17 cellular contexts compared by ENCODE assay signal in the genomic region with DNA sequence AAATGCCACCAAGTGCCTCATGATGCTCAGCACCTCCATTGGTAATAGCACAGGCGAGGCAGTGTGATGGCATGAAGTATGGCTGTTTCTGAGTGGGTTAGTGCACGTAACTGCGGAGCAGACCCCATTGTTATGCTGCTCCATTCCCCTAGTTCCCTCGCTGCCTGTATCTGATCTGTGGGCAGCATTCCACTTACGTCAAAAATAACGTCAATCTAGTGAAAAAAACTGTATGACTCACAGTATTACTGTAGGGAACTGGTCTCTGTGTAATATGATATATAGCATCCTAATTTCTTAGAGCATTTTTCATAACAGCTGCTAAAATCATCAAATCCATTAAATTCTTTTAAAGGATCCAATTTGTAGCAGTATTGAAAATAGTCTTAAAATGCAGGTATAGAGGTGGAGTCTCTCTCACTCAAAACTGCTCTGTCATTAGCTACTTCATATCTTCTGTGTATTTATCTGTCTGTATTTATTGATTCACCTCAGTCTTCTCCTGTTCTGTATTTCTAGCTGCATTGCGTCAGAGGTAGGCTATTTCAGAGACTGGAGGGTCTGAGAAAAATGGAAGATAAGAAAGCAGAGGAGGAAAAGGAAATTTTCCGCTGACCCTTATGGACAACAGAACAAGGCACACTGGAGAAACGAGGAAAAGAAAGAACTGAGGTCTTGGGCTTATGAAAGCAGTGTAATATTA. TPM values are rescaled to one million over a fixed set of nuclear protein-coding genes. Genes with fewer than 3 reads are reported as not detected.
A peak's percentile ranks its signal among the peaks of the same experiment; 100 is the strongest.
DNase-seq lines count a peak whose midpoint lies in the region; ATAC-seq and TF ChIP-seq lines count a peak whose summit lies in the region.
"Had no signal": no experiment of that assay in that cellular context is flagged by ENCODE, and none has a peak within 500 bp of the region (broad histone marks: within the 10 kb centered on the region; RNA-seq: fewer than 3 reads in every experiment).

No MANE protein-coding gene starts in this region.

- H2AFZ ChIP-seq in SK-N-SH (ENCODE audit: low read depth) (peak overlapping the region; percentile 0; the same call in 1 of the 2 replicates), OCI-LY7 (ENCODE audit: low read length) (no peak overlapping the region)

- no peaks in the 10 kb centered on the region for H3K9me3 ChIP-seq in SK-N-SH
- no peaks in the 10 kb centered on the region for H3K9me3 ChIP-seq in skeletal muscle satellite cell (replicated peaks; ENCODE audit: low read length)
- H3K9me3 ChIP-seq in OCI-LY7 (ENCODE audit: low read length) = no peaks in the 10 kb centered on the region
- H3K9me3 ChIP-seq in T-helper 17 cell (ENCODE audit: control insufficient read depth, low read length, poor library complexity, severe bottlenecking) = no peaks in the 10 kb centered on the region
- H3K9me3 ChIP-seq: left ventricle myocardium inferior, right lobe of liver, vagina had no signal

- H3K9me2 ChIP-seq in SK-N-SH (no peaks in the 10 kb centered on the region), OCI-LY7 (ENCODE audit: insufficient read depth, low read length) (no peaks in the 10 kb centered on the region)

- no peaks in the 10 kb centered on the region for H3K4me1 Mint-ChIP-seq in activated naive CD4-positive, alpha-beta T cell treated with anti-CD3 and anti-CD28 coated beads for 36 hours (ENCODE audit: low read depth)
- H3K4me1 Mint-ChIP-seq in T-helper 17 cell = peaks cover 2% of the 10 kb centered on the region
- H3K4me1 Mint-ChIP-seq: central memory CD8-positive, alpha-beta T cell; natural killer cell had no signal

- TF ChIP-seq CTCF in SK-N-SH (IDR thresholded peaks at IDR 0.05) = no peak
- TF ChIP-seq CTCF in OCI-LY7 (conservative IDR thresholded peaks at IDR 0.05; ENCODE audit: low read length) = no peak

- H3K36me3 ChIP-seq in SK-N-SH (replicated peaks in 1 of 2; ENCODE audit: control insufficient read depth in 1 of 2, insufficient read depth in 2 of 2, low read length in 1 of 2) (no peaks in the 10 kb centered on the region), skeletal muscle satellite cell (ENCODE audit: insufficient read depth, low read length) (no peaks in the 10 kb centered on the region), OCI-LY7 (ENCODE audit: insufficient read depth, low read length) (no peaks in the 10 kb centered on the region)
- H3K36me3 ChIP-seq: left ventricle myocardium inferior, right lobe of liver, vagina had no signal

- H3K4me1 ChIP-seq in SK-N-SH (ENCODE audit: control insufficient read depth in 1 of 2, insufficient read depth in 2 of 2, low read depth in 1 of 2, low read length in 1 of 2) (no peaks in the 10 kb centered on the region; a peak in 1 of 4 replicates), skeletal muscle satellite cell (ENCODE audit: control insufficient read depth, insufficient read depth, low read length) (peaks cover 21% of the 10 kb centered on the region), OCI-LY7 (ENCODE audit: insufficient read depth, low read length, poor library complexity, severe bottlenecking) (no peaks in the 10 kb centered on the region)
- H3K4me1 ChIP-seq: left ventricle myocardium inferior, right lobe of liver, vagina had no signal

- TF ChIP-seq EP300 in SK-N-SH (IDR thresholded peaks at IDR 0.05; ENCODE audit: borderline replicate concordance in 1 of 2, low read depth in 1 of 2, low read length in 1 of 2) = peak in 1 of 2 experiments; percentile 73; a peak in 1 of 4 replicates

- H3K9me3 Mint-ChIP-seq in activated naive CD4-positive, alpha-beta T cell treated with anti-CD3 and anti-CD28 coated beads for 36 hours = no peaks in the 10 kb centered on the region
- H3K9me3 Mint-ChIP-seq: central memory CD8-positive, alpha-beta T cell; natural killer cell had no signal

- no peaks in the 10 kb centered on the region for H3K36me3 Mint-ChIP-seq in activated naive CD4-positive, alpha-beta T cell treated with anti-CD3 and anti-CD28 coated beads for 36 hours (ENCODE audit: low read depth)
- no peaks in the 10 kb centered on the region for H3K36me3 Mint-ChIP-seq in T-helper 17 cell (ENCODE audit: low read depth)
- H3K36me3 Mint-ChIP-seq: natural killer cell had no signal

- TF ChIP-seq RAD21 in SK-N-SH (IDR thresholded peaks at IDR 0.05; ENCODE audit: low read length) = no peak

- 15% methylated on average over 9 of the region's 9 CpGs for WGBS in SK-N-SH (ENCODE audit: low lambda C conversion rate)

- peak overlapping the region in 1 of 2 experiments; percentile 26; a peak in 2 of 4 replicates for H3K27ac ChIP-seq in SK-N-SH (ENCODE audit: low read depth in 2 of 2, low read length in 1 of 2)
- H3K27ac ChIP-seq in OCI-LY7 (ENCODE audit: low read depth, low read length, poor library complexity, severe bottlenecking) = no peak overlapping the region
- H3K27ac ChIP-seq: C4-2B, left ventricle myocardium inferior, right lobe of liver, vagina had no signal

- H3F3A ChIP-seq in SK-N-SH (replicated peaks; ENCODE audit: insufficient read depth) = no peaks in the 10 kb centered on the region

- H3K27ac Mint-ChIP-seq in activated naive CD4-positive, alpha-beta T cell treated with anti-CD3 and anti-CD28 coated beads for 36 hours = no peak overlapping the region
- H3K27ac Mint-ChIP-seq in T-helper 17 cell = no peak overlapping the region
- H3K27ac Mint-ChIP-seq: natural killer cell had no signal

- no peak overlapping the region; the same call in 1 of the 2 replicates for H3K9ac ChIP-seq in SK-N-SH
- H3K9ac ChIP-seq in skeletal muscle satellite cell (ENCODE audit: low read depth, low read length) = peak overlapping the region; percentile 52

- intact Hi-C loops in activated naive CD4-positive, alpha-beta T cell treated with anti-CD3 and anti-CD28 coated beads for 36 hours (cut with micrococcal nuclease) = no loop called here
- intact Hi-C loops in OCI-LY7 (cut with micrococcal nuclease; ENCODE audit: unreplicated experiment) = no loop called here

- H3K27me3 Mint-ChIP-seq in activated naive CD4-positive, alpha-beta T cell treated with anti-CD3 and anti-CD28 coated beads for 36 hours (ENCODE audit: low read depth) = peaks cover 5% of the 10 kb centered on the region
- peaks cover 5% of the 10 kb centered on the region for H3K27me3 Mint-ChIP-seq in T-helper 17 cell
- H3K27me3 Mint-ChIP-seq: central memory CD8-positive, alpha-beta T cell had no signal

- H3K4me3 Mint-ChIP-seq in activated naive CD4-positive, alpha-beta T cell treated with anti-CD3 and anti-CD28 coated beads for 36 hours = no peak overlapping the region
- no peak overlapping the region for H3K4me3 Mint-ChIP-seq in T-helper 17 cell
- H3K4me3 Mint-ChIP-seq: central memory CD8-positive, alpha-beta T cell; natural killer cell had no signal

- POLR2A ChIA-PET in SK-N-SH (lab: Yijun Ruan, JAX) (no interaction called here), OCI-LY7 (lab: Charles Lee) (interaction anchor here (0.6 kb wide), 1 partner anchor 69 kb away, joined by 7 read pairs; no protein-coding TSS in a partner anchor)

- no peak for ATAC-seq in T-helper 17 cell
- ATAC-seq: natural killer cell; right lobe of liver; stimulated activated naive CD8-positive, alpha-beta T cell treated with anti-CD3 and anti-CD28 coated beads, Interleukin-15, Interleukin-2, amounts not matched to agents 100 U/mL and 50 U/mL, for 24 hours had no signal

- BruUV-seq in OCI-LY7 (replicated peaks; lab: Mats Ljungman, UMichigan) = no TSS peak

- H3K4me3 ChIP-seq in SK-N-SH (ENCODE audit: low read depth in 2 of 2, low read length in 1 of 2) (no peak overlapping the region), skeletal muscle satellite cell (ENCODE audit: low read length) (peak overlapping the region; percentile 57), OCI-LY7 (ENCODE audit: low read depth, low read length, poor library complexity, severe bottlenecking) (no peak overlapping the region)
- H3K4me3 ChIP-seq: left ventricle myocardium inferior, right lobe of liver, vagina had no signal

- DNase-seq in HT1080 (ENCODE audit: low read depth) (peak; percentile 88), SK-N-SH (no peak), fibroblast of peridontal ligament (ENCODE audit: extremely low read depth) (peak; percentile 78), OCI-LY7 (ENCODE audit: low spot score) (no peak), T-helper 17 cell (no peak)
- no peak for DNase-seq in activated naive CD4-positive, alpha-beta T cell treated with anti-CD3 and anti-CD28 coated beads for 36 hours
- DNase-seq: KG1; left ventricle myocardium inferior; natural killer cell; NCI-H1694 treated with DMSO at 0.1 percent for 48 hours; NCI-H69; right lobe of liver; stimulated activated naive CD8-positive, alpha-beta T cell treated with anti-CD3 and anti-CD28 coated beads, Interleukin-15, Interleukin-2, amounts not matched to agents 100 U/mL and 50 U/mL, for 24 hours had no signal

- CTCF ChIA-PET in SK-N-SH (lab: Yijun Ruan, JAX) = interaction anchor here (1.0 to 2.0 kb wide), 2 partner anchors 18 to 65 kb away, joined by 3 to 6 read pairs; no protein-coding TSS in a partner anchor
- CTCF ChIA-PET in activated naive CD4-positive, alpha-beta T cell treated with anti-CD3 and anti-CD28 coated beads for 36 hours (lab: Charles Lee) = no interaction called here
- CTCF ChIA-PET in OCI-LY7 (lab: Charles Lee; ENCODE audit: unreplicated experiment) = no interaction called here

- H3K27me3 ChIP-seq in SK-N-SH (ENCODE audit: insufficient read depth) (no peaks in the 10 kb centered on the region), skeletal muscle satellite cell (ENCODE audit: control insufficient read depth, insufficient read depth, low read length) (no peaks in the 10 kb centered on the region)
- H3K27me3 ChIP-seq: right lobe of liver, vagina had no signal

- no peaks in the 10 kb centered on the region for H4K20me1 ChIP-seq in SK-N-SH (ENCODE audit: insufficient read depth)
- no peaks in the 10 kb centered on the region for H4K20me1 ChIP-seq in OCI-LY7 (ENCODE audit: insufficient read depth, low read length)

- H3K4me2 ChIP-seq in SK-N-SH (peak overlapping the region; percentile 21; the same call in 1 of the 2 replicates), skeletal muscle satellite cell (ENCODE audit: low read length) (peak overlapping the region; percentile 79), OCI-LY7 (ENCODE audit: low read length) (no peak overlapping the region)

- no peaks in the 10 kb centered on the region for H3K79me2 ChIP-seq in SK-N-SH (ENCODE audit: insufficient read depth)
- no peaks in the 10 kb centered on the region for H3K79me2 ChIP-seq in OCI-LY7 (ENCODE audit: insufficient read depth, low read depth, low read length)

TF ChIP-seq in SK-N-SH, 30 proteins besides CTCF, POLR2A, EP300 and RAD21 (continues in another document):
- no peak for TF ChIP-seq FOXJ3 (CRISPR knock-in tag; IDR thresholded peaks at IDR 0.05)

RNA-seq across cellular contexts. Expression of a gene that starts 60.0 kb away (rescaled TPM):
- total RNA-seq in HT1080 (2014; rRNA removed; shearing (Covaris generic)) = not detected in 2 replicates
- polyA plus RNA-seq in HT1080 (2015; cell fraction: cytosol; rRNA removed) = not detected in 2 replicates
- polyA plus RNA-seq in HT1080 (2015; cell fraction: nucleus; rRNA removed) = not detected in 2 replicates
- not detected in 2 replicates for polyA plus RNA-seq in SK-N-SH (2012; rRNA removed)
- polyA plus RNA-seq in SK-N-SH (2012; cell fraction: cytosol; rRNA removed) = 0.08 TPM in 1 of 2 replicates, not detected in the other
- polyA plus RNA-seq in SK-N-SH (2012; cell fraction: nucleus; rRNA removed) = not detected in 2 replicates
- not detected in 2 replicates for total RNA-seq in skeletal muscle satellite cell (2012; rRNA removed)
- not detected for total RNA-seq in activated naive CD4-positive, alpha-beta T cell treated with anti-CD3 and anti-CD28 coated beads for 36 hours
- not detected in 2 replicates for total RNA-seq in OCI-LY7 (2014; rRNA removed; shearing (Covaris generic))
- not detected in 2 replicates for total RNA-seq in OCI-LY7 (2022)
- not detected for total RNA-seq in T-helper 17 cell
- total RNA-seq: left ventricle myocardium inferior, natural killer cell, vagina had no signal

Comparison
In these comparisons a context has a peak if more than half of its experiments do, and no peak if none do; other contexts are left out.
1. DNase-seq: peak in HT1080 (single experiment) and fibroblast of peridontal ligament (single experiment); none in SK-N-SH (single experiment), activated naive CD4-positive, alpha-beta T cell treated with anti-CD3 and anti-CD28 coated beads for 36 hours (single experiment), OCI-LY7 (single experiment) and T-helper 17 cell (0 of 3).